Comparison of ENCODE assay signal across 8 cellular contexts in the genomic region with DNA sequence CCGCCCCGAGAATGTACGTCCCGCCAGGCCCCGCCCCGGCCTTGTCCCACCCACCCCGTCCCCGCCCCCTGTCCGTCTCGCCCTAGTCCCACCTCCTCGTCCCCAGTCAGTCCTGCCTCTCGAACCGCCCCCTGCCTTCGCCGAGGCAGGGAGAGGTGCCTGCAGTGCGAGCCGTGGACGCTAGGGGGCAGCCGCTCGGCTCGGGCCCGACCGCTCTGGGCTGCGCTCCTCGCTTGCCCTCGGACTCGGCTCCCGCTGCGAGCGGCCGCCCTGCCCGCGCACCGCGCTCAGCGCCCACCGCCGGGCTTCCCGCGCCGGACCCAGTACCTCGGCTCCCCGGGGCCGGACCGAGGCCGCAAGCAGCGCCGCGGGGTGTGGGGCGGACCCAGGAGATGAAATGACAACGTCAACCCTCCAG. TPM values are rescaled to one million over a fixed set of nuclear protein-coding genes. Genes with fewer than 3 reads are reported as not detected.
DNase-seq lines count a peak whose midpoint lies in the region; ATAC-seq, FAIRE-seq and TF ChIP-seq lines count a peak whose summit lies in the region.

TSS of gene VPS4A (plus strand) at position 236 of the 418 bp plus-strand sequence. CDS start at position 398, 162 bp downstream.

- H3K36me3 ChIP-seq in pancreas, result peaks cover 0 to under 1% (median 0%) of the 10 kb centered on the region in 3 donors
- peaks cover 10 to 30% (median 11%) of the 10 kb centered on the region in 3 donors for H3K36me3 ChIP-seq in tibial artery

- FAIRE-seq in pancreas (lab: Jason Lieb, UNC), result no peak

- intact Hi-C loops in head of caudate nucleus (cut with DNase I) (loop anchor here (2.0 kb wide), 1 partner anchor 28 kb away; the partner anchor contains the start of genes COG8 and NIP7), pancreas (cut with DNase I) (no loop called here), tibial artery (cut with DNase I; ENCODE audit: low total_unique reads) (no loop called here)

- no peaks in the 10 kb centered on the region for H3K27me3 Mint-ChIP-seq in activated naive CD8-positive, alpha-beta T cell treated with anti-CD3 and anti-CD28 coated beads for 36 hours

- H3K9me3 ChIP-seq in pancreas, result no peaks in the 10 kb centered on the region
- H3K9me3 ChIP-seq in tibial artery, result no peaks in the 10 kb centered on the region

- peak within 1 kb of the TSS; percentile 98 for H3K27ac Mint-ChIP-seq in activated naive CD8-positive, alpha-beta T cell treated with anti-CD3 and anti-CD28 coated beads for 36 hours

- H3K4me3 Mint-ChIP-seq in activated naive CD8-positive, alpha-beta T cell treated with anti-CD3 and anti-CD28 coated beads for 36 hours, result peak within 1 kb of the TSS; percentile 100

- H3K27ac ChIP-seq in pancreas, result peak within 1 kb of the TSS; percentile 78 to 90 (median 80)
- peak within 1 kb of the TSS; percentile 77 to 84 for H3K27ac ChIP-seq in tibial artery

- DNase-seq in GM12865 (ENCODE audit: low read depth) (peak; percentile 98), NCI-H1105 (lab: John Stamatoyannopoulos, UW) (peak; percentile 77), SKM-1 treated with dmso at 0.1 percent for 144 hours (lab: John Stamatoyannopoulos, UW; ENCODE audit: unreplicated experiment) (peak; percentile 96), head of caudate nucleus (peak; percentile 93 to 99 (median 98)), pancreas (peak; percentile 95 to 100 (median 97)), tibial artery (peak; percentile 96 to 98)
- peak; percentile 99 for DNase-seq in activated naive CD8-positive, alpha-beta T cell treated with anti-CD3 and anti-CD28 coated beads for 36 hours

- TF ChIP-seq CTCF in GM12865 (IDR thresholded peaks at IDR 0.05; ENCODE audit: insufficient read depth, low read depth, low read length, missing control alignments), result peak; percentile 91
- TF ChIP-seq CTCF in pancreas (IDR thresholded peaks at IDR 0.05), result peak; percentile 88 to 92 (median 90)
- peak; percentile 91 to 98 for TF ChIP-seq CTCF in tibial artery (IDR thresholded peaks at IDR 0.05)

- H3K36me3 Mint-ChIP-seq in activated naive CD8-positive, alpha-beta T cell treated with anti-CD3 and anti-CD28 coated beads for 36 hours, result peaks cover 13% of the 10 kb centered on the region

- H3K4me1 ChIP-seq in pancreas, result peaks cover 15 to 31% (median 18%) of the 10 kb centered on the region in 3 donors
- peaks cover 8 to 29% (median 20%) of the 10 kb centered on the region in 4 donors for H3K4me1 ChIP-seq in tibial artery

- peaks cover 19% of the 10 kb centered on the region for H3K4me1 Mint-ChIP-seq in activated naive CD8-positive, alpha-beta T cell treated with anti-CD3 and anti-CD28 coated beads for 36 hours

- WGBS in pancreas, 2 donors, result 0% methylated on average over 9 to 51 of the region's 51 CpGs

- no peaks in the 10 kb centered on the region for H3K27me3 ChIP-seq in pancreas
- no peaks in the 10 kb centered on the region for H3K27me3 ChIP-seq in tibial artery

- no peaks in the 10 kb centered on the region for H3K9me3 Mint-ChIP-seq in activated naive CD8-positive, alpha-beta T cell treated with anti-CD3 and anti-CD28 coated beads for 36 hours

- peak within 1 kb of the TSS; percentile 84 for H3K4me3 ChIP-seq in GM12865 (ENCODE audit: low read depth, low read length)
- peak within 1 kb of the TSS; percentile 91 to 98 (median 96) for H3K4me3 ChIP-seq in pancreas
- H3K4me3 ChIP-seq in tibial artery, result peak within 1 kb of the TSS; percentile 72 to 83

- ATAC-seq in HG02642 (IDR thresholded peaks at IDR 0.05; ENCODE audit: poor library complexity, unreplicated experiment), result peak; percentile 95
- peak; percentile 91 to 95 (median 93) for ATAC-seq in pancreas

RNA-seq across cellular contexts. Expression of gene VPS4A, which starts in this region (rescaled TPM):
- total RNA-seq in activated naive CD8-positive, alpha-beta T cell treated with anti-CD3 and anti-CD28 coated beads for 36 hours, result 10 to 100 TPM; 27.0 to 28.6 TPM
- 10 to 100 TPM; 15.6 to 21.8 (median 19.5) TPM for total RNA-seq in pancreas
- polyA plus RNA-seq in pancreas, result 10 to 100 TPM; 27.8 to 34.8 TPM

Comparison
In these comparisons a context has a peak if more than half of its experiments do, and no peak if none do; other contexts are left out.
1. Peak in every context shown above with its lines: DNase-seq, ATAC-seq, H3K4me3 ChIP-seq and H3K27ac ChIP-seq.